Comparison of ENCODE assay signal across 11 cellular contexts in the genomic region with DNA sequence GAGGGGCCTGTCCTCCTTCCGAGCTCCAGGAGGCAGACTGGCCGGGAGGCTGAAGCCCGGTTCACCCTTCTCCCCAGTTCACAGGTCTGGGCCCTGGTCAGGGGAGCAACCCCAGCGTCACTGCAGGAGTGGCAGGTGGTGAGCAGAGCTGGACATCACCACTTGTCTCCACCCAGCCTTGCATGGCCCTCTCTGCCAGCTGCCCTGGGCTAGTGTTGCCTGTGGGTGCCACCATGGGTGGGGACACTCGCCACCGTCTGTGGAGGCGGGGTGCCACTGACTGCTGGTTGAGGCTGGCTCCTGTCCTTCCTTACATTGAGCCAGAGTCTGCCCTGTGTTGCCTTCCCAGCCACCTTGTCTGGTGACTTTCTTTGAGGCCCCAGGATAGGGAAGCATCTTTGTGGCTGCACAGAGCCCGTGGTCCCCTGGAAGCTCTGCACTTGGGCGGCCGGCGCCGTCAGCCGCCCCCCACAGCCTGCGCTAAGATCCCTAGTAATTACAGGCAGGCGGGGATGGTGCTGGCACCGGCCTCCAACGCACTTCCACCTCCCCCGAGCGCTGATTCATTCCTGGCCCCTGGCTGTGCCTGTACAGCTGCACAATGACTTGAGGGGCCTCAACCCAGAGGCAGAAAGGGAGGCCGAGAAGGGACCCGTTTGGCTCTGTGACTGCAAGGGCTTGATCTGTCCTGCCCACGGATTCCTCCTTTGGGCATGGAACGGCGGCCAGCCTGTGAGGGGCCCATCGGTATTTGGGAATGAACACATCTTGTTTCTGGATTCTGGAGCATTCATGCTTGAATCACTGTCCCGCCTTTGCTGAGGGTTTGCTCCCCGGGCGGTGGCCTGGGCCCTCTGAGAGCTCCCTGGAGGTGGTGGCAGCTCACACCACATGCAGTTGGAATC. TPM values are rescaled to one million over a fixed set of nuclear protein-coding genes. Genes with fewer than 3 reads are reported as not detected.
DNase-seq lines count a peak whose midpoint lies in the region; ATAC-seq and TF ChIP-seq lines count a peak whose summit lies in the region.
"Had no signal": no experiment of that assay in that cellular context is flagged by ENCODE, and none has a peak within 500 bp of the region (broad histone marks: within the 10 kb centered on the region; RNA-seq: fewer than 3 reads in every experiment).

No MANE protein-coding gene starts in this region.

- DNase-seq in AG08396 (ENCODE audit: low spot score) = peak; percentile 44
- DNase-seq in IMR-90 = peak; percentile 67
- no peak for DNase-seq in Karpas-422
- DNase-seq in KG1 (lab: John Stamatoyannopoulos, UW) = no peak
- DNase-seq in cerebellar cortex (ENCODE audit: low spot score) = no peak
- DNase-seq in NCI-H345 (lab: John Stamatoyannopoulos, UW) = no peak

- TF ChIP-seq RAD21 in IMR-90 (IDR thresholded peaks at IDR 0.05; ENCODE audit: low read length) = no peak

- no peak overlapping the region for H4K5ac ChIP-seq in IMR-90 (ENCODE audit: low read depth, low read length)

- no TSS peak for BruUV-seq in IMR-90 (replicated peaks; lab: Mats Ljungman, UMichigan)

- peak overlapping the region; percentile 79 for H2AK5ac ChIP-seq in IMR-90 (ENCODE audit: low read depth, low read length)

- 64% methylated on average over 15 of the region's 28 CpGs; no CpG with 5 or more reads in 1 of the 2 experiments for WGBS in IMR-90 (ENCODE audit: extremely low coverage in 2 of 2, insufficient read length in 1 of 2), 2 experiments
- WGBS in mesodermal cell (ENCODE audit: insufficient coverage in 2 of 2), 2 experiments = 78 to 80% methylated on average over 17 to 27 of the region's 28 CpGs

- peak overlapping the region in 1 of 2 experiments; percentile 39; a peak in 2 of 4 replicates for H4K8ac ChIP-seq in IMR-90 (ENCODE audit: low read depth in 2 of 2, low read length in 2 of 2)

- H3K9me1 ChIP-seq in IMR-90 (ENCODE audit: insufficient read depth, low read length) = peaks cover 28% of the 10 kb centered on the region

- in situ Hi-C loops in IMR-90 (cut with MboI; ENCODE audit: low sequenced_read_pairs) = no loop called here

- H3K36me3 Mint-ChIP-seq in brain = peaks cover 22% of the 10 kb centered on the region
- H3K36me3 Mint-ChIP-seq: activated naive CD4-positive, alpha-beta T cell treated with anti-CD3 and anti-CD28 coated beads, Interleukin-2, amount 10 ng/mL, durations not matched to agents 7 days and 5 days had no signal

- intact Hi-C loops in IMR-90 (cut with micrococcal nuclease) = no loop called here

- H3K14ac ChIP-seq in IMR-90 (replicated peaks; ENCODE audit: low read depth, low read length) = 0 out of 2 replicates have a peak overlapping the region, but pooled peaks have one; percentile 62

- peak; percentile 28 for ATAC-seq in IMR-90 (ENCODE audit: low read depth)
- ATAC-seq: psoas muscle had no signal

- H2AFZ ChIP-seq in IMR-90 (replicated peaks; ENCODE audit: low read length, poor library complexity) (peak overlapping the region; percentile 2), Karpas-422 (ENCODE audit: low read length) (no peak overlapping the region)

- no peak for TF ChIP-seq POLR2A in IMR-90 (IDR thresholded peaks at IDR 0.05; ENCODE audit: low read depth, low read length)

- peak overlapping the region; percentile 47 for H3K4ac ChIP-seq in IMR-90 (ENCODE audit: low read depth, low read length)

- H3K36me3 ChIP-seq in IMR-90 (ENCODE audit: control insufficient read depth, insufficient read depth, low read length) (no peaks in the 10 kb centered on the region), mesodermal cell (ENCODE audit: control insufficient read depth, insufficient read depth, low read length) (peaks cover 14% of the 10 kb centered on the region), Karpas-422 (ENCODE audit: insufficient read depth, low read length) (no peaks in the 10 kb centered on the region)

- H2AK9ac ChIP-seq in IMR-90 (replicated peaks; ENCODE audit: low read depth, low read length, poor library complexity) = peak overlapping the region; percentile 91

- H3K9me2 ChIP-seq in Karpas-422 (replicated peaks; ENCODE audit: insufficient read depth, low read length) = no peaks in the 10 kb centered on the region

- H4K20me1 ChIP-seq in IMR-90 (ENCODE audit: insufficient read depth, low read length) (peaks cover 47% of the 10 kb centered on the region), Karpas-422 (ENCODE audit: insufficient read depth, low read depth, low read length) (no peaks in the 10 kb centered on the region)

- H3K18ac ChIP-seq in IMR-90 (ENCODE audit: low read depth, low read length) = no peak overlapping the region

- H3K9me3 ChIP-seq in IMR-90 (ENCODE audit: control insufficient read depth, insufficient read depth, low read length) (no peaks in the 10 kb centered on the region), mesodermal cell (ENCODE audit: control insufficient read depth, low read length) (no peaks in the 10 kb centered on the region), Karpas-422 (ENCODE audit: low read length) (no peaks in the 10 kb centered on the region)
- H3K9me3 ChIP-seq: psoas muscle had no signal

- H3K4me3 Mint-ChIP-seq in brain = peak overlapping the region in 4 of 5 experiments; percentile 63 to 74 (median 66)
- H3K4me3 Mint-ChIP-seq: activated naive CD4-positive, alpha-beta T cell treated with anti-CD3 and anti-CD28 coated beads, Interleukin-2, amount 10 ng/mL, durations not matched to agents 7 days and 5 days; stimulated activated naive CD8-positive, alpha-beta T cell treated with anti-CD3 and anti-CD28 coated beads, Interleukin-15, amount 100 ng/mL, for 72 hours had no signal

- H4K91ac ChIP-seq in IMR-90 (ENCODE audit: insufficient read depth, low read depth, low read length) = peak overlapping the region; percentile 33; the same call in 1 of the 2 replicates

- peaks cover 88% of the 10 kb centered on the region for H3K4me1 Mint-ChIP-seq in brain

- peak overlapping the region; percentile 29 for H2BK5ac ChIP-seq in IMR-90 (ENCODE audit: low read depth, low read length, poor library complexity, severe bottlenecking)

- no peak overlapping the region for H3K9ac ChIP-seq in IMR-90 (ENCODE audit: low read depth, low read length)
- H3K9ac ChIP-seq in Karpas-422 (ENCODE audit: low read length) = no peak overlapping the region

- H3K79me2 ChIP-seq in Karpas-422 (ENCODE audit: low read length) = no peaks in the 10 kb centered on the region

- dilution Hi-C loops in IMR-90 (cut with HindIII; ENCODE audit: low sequenced_read_pairs, unreplicated experiment) = no loop called here

- H3K79me1 ChIP-seq in IMR-90 (ENCODE audit: low read depth in 1 of 2, low read length in 2 of 2) = peaks cover 7 to 70% of the 10 kb centered on the region in 2 experiments

- peaks cover 0 to 4% (median 0%) of the 10 kb centered on the region in 5 experiments for H3K9me3 Mint-ChIP-seq in brain
- H3K9me3 Mint-ChIP-seq: activated naive CD4-positive, alpha-beta T cell treated with anti-CD3 and anti-CD28 coated beads, Interleukin-2, amount 10 ng/mL, durations not matched to agents 7 days and 5 days; stimulated activated naive CD8-positive, alpha-beta T cell treated with anti-CD3 and anti-CD28 coated beads, Interleukin-15, amount 100 ng/mL, for 72 hours had no signal

- CTCF ChIA-PET in IMR-90 (lab: Yijun Ruan, JAX) = no interaction called here

- H3K27me3 Mint-ChIP-seq in brain = peaks cover 4% of the 10 kb centered on the region

- H3K4me3 ChIP-seq in IMR-90 (ENCODE audit: insufficient read depth, low read depth, low read length) = no peak overlapping the region
- H3K4me3 ChIP-seq in mesodermal cell (ENCODE audit: extremely low read depth, insufficient read depth, low read length, poor library complexity, severe bottlenecking) = no peak overlapping the region
- H3K4me3 ChIP-seq in Karpas-422 (ENCODE audit: low read length) = no peak overlapping the region
- H3K4me3 ChIP-seq: psoas muscle had no signal

- peak overlapping the region; percentile 10; the same call in 1 of the 2 replicates for H3K27ac ChIP-seq in IMR-90 (ENCODE audit: insufficient read depth, low read length)
- peak overlapping the region; percentile 74 for H3K27ac ChIP-seq in mesodermal cell (ENCODE audit: low read depth, low read length, severe bottlenecking)
- H3K27ac ChIP-seq in Karpas-422 (ENCODE audit: low read length) = no peak overlapping the region
- H3K27ac ChIP-seq: psoas muscle had no signal

- H2BK120ac ChIP-seq in IMR-90 (ENCODE audit: low read depth, low read length) = peak overlapping the region; percentile 42

- H3K27ac Mint-ChIP-seq in brain = peak overlapping the region; percentile 66 to 82 (median 75)
- H3K27ac Mint-ChIP-seq: activated naive CD4-positive, alpha-beta T cell treated with anti-CD3 and anti-CD28 coated beads, Interleukin-2, amount 10 ng/mL, durations not matched to agents 7 days and 5 days; stimulated activated naive CD8-positive, alpha-beta T cell treated with anti-CD3 and anti-CD28 coated beads, Interleukin-15, amount 100 ng/mL, for 72 hours had no signal

- H3K4me2 ChIP-seq in IMR-90 (ENCODE audit: low read depth, low read length) (peak overlapping the region; percentile 29; the same call in 1 of the 2 replicates), Karpas-422 (ENCODE audit: low read depth, low read length, poor library complexity, severe bottlenecking) (no peak overlapping the region)

- no peak overlapping the region for H2BK15ac ChIP-seq in IMR-90 (ENCODE audit: low read depth, low read length)

- POLR2A ChIA-PET in IMR-90 (lab: Charles Lee; ENCODE audit: unreplicated experiment) = no interaction called here

- H3K23ac ChIP-seq in IMR-90 (ENCODE audit: low read depth, low read length) = peak overlapping the region; percentile 63; the same call in 1 of the 2 replicates

- peaks cover 20% of the 10 kb centered on the region for H3K4me1 ChIP-seq in IMR-90 (ENCODE audit: control insufficient read depth, insufficient read depth, low read length)
- H3K4me1 ChIP-seq in mesodermal cell (ENCODE audit: control insufficient read depth, insufficient read depth, low read length, poor library complexity, severe bottlenecking) = peaks cover 45% of the 10 kb centered on the region
- H3K4me1 ChIP-seq in Karpas-422 (ENCODE audit: low read length) = no peaks in the 10 kb centered on the region

- H3K27me3 ChIP-seq in IMR-90 (ENCODE audit: control insufficient read depth, insufficient read depth, low read length) = no peaks in the 10 kb centered on the region
- no peaks in the 10 kb centered on the region for H3K27me3 ChIP-seq in Karpas-422 (ENCODE audit: low read length)

- H2BK20ac ChIP-seq in IMR-90 (ENCODE audit: low read depth, low read length) = no peak overlapping the region

- H3K56ac ChIP-seq in IMR-90 (ENCODE audit: extremely low read depth, insufficient read depth, low read length) = no peak overlapping the region; the same call in 1 of the 2 replicates

- TF ChIP-seq CTCF in IMR-90 (conservative IDR thresholded peaks at IDR 0.05; ENCODE audit: low read depth, low read length) (no peak), brain (conservative IDR thresholded peaks at IDR 0.05) (no peak)

RNA-seq across cellular contexts. Expression of a gene that starts 5.2 kb away (rescaled TPM):
- total RNA-seq in IMR-90 (2012; rRNA removed) = 18.3 and 22.8 TPM in 2 replicates
- 32.6 and 36.1 TPM in 2 replicates for polyA plus RNA-seq in IMR-90 (2012; rRNA removed)
- 27.3 and 38.0 TPM in 2 replicates for polyA plus RNA-seq in IMR-90 (2012; cell fraction: cytosol; rRNA removed)
- polyA plus RNA-seq in IMR-90 (2012; cell fraction: nucleus; rRNA removed; ENCODE audit: low replicate concordance) = 37.9 and 82.6 TPM in 2 replicates
- polyA plus RNA-seq in brain (ENCODE audit: insufficient read depth, low read depth, low replicate concordance) = 87.8 TPM
- polyA plus RNA-seq in mesodermal cell (2013, experiment 1 of 2) = 27.1 TPM
- polyA plus RNA-seq in mesodermal cell (2013, experiment 2 of 2) = 24.1 TPM
- not detected in 2 replicates for total RNA-seq in Karpas-422 (2014; rRNA removed; shearing (Covaris generic); ENCODE audit: low replicate concordance)

RNA-seq across cellular contexts. Expression of a gene that starts 48.5 kb away (rescaled TPM):
- total RNA-seq in IMR-90 (2012; rRNA removed) = 5.0 and 7.2 TPM in 2 replicates
- polyA plus RNA-seq in IMR-90 (2012; rRNA removed) (40.3 and 44.2 TPM in 2 replicates), brain (ENCODE audit: insufficient read depth, low read depth, low replicate concordance) (35.2 TPM)
- 36.0 and 41.8 TPM in 2 replicates for polyA plus RNA-seq in IMR-90 (2012; cell fraction: cytosol; rRNA removed)
- polyA plus RNA-seq in IMR-90 (2012; cell fraction: nucleus; rRNA removed; ENCODE audit: low replicate concordance) = 18.8 and 27.5 TPM in 2 replicates
- 17.0 TPM for polyA plus RNA-seq in mesodermal cell (2013, experiment 1 of 2)
- polyA plus RNA-seq in mesodermal cell (2013, experiment 2 of 2) = 16.6 TPM
- 16.1 and 23.1 TPM in 2 replicates for total RNA-seq in Karpas-422 (2014; rRNA removed; shearing (Covaris generic); ENCODE audit: low replicate concordance)

Comparison
In these comparisons a context has a peak if more than half of its experiments do, and no peak if none do; other contexts are left out.
1. DNase-seq: peak in AG08396 (single experiment) and IMR-90 (single experiment); none in Karpas-422 (single experiment), KG1 (single experiment), cerebellar cortex (single experiment) and NCI-H345 (single experiment).
2. RNA of a gene that starts 5.2 kb away (total RNA-seq): 18.3 to 22.8 TPM in IMR-90; not detected in Karpas-422; every median in the first group is over 10 times any median in the second.